In the genomic region with DNA sequence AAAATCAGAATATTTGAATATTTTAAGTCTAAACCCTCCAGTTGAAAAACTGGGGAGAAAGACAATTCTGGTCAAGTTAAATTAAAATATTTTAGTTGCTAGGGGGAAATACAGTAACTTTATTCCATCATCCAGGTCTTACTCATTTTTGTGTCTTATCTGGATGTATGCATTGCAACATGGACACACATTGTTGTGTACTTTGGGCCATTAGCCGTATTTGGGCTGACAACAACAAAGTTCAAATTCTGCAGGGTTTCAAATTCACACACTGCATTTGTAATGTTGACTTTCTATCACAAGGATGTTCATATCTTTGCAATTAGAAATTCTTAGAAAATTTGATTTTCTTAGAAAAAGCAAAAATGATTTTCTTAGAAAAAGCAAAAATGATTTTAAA, we compare ENCODE assay signal across 26 cellular contexts.
A peak's percentile ranks its signal among the peaks of the same experiment; 100 is the strongest.
DNase-seq lines count a peak whose midpoint lies in the region; ATAC-seq, FAIRE-seq and TF ChIP-seq lines count a peak whose summit lies in the region.
"Had no signal": no experiment of that assay in that cellular context is flagged by ENCODE, and none has a peak within 500 bp of the region (broad histone marks: within the 10 kb centered on the region; RNA-seq: fewer than 3 reads in every experiment).

No MANE protein-coding gene starts in this region.

- no peak overlapping the region for H3K4me2 ChIP-seq in K562 (ENCODE audit: insufficient read depth, low read length)
- no peak overlapping the region for H3K4me2 ChIP-seq in HepG2 (ENCODE audit: low read depth, low read length)
- H3K4me2 ChIP-seq: A549, BLaER1 had no signal

- no peaks in the 10 kb centered on the region for H4K20me1 ChIP-seq in K562 (replicated peaks; ENCODE audit: control insufficient read depth, insufficient read depth, low read length)
- H4K20me1 ChIP-seq in HepG2 (ENCODE audit: insufficient read depth, low read length) = no peaks in the 10 kb centered on the region; the same call in 1 of the 2 replicates
- H4K20me1 ChIP-seq: BLaER1 had no signal

- H3K79me2 ChIP-seq in K562 (ENCODE audit: control insufficient read depth, insufficient read depth, low read length) = no peaks in the 10 kb centered on the region
- no peaks in the 10 kb centered on the region for H3K79me2 ChIP-seq in HepG2 (ENCODE audit: insufficient read depth, low read length)

- ATAC-seq in K562 (no peak), HepG2 (peak; percentile 80), right lobe of liver (peak in 3 of 4 donors; percentile 41 to 77 (median 41))
- ATAC-seq: A549, GM12878 had no signal

- H3K27me3 ChIP-seq in K562 (ENCODE audit: control insufficient read depth in 2 of 2, insufficient read depth in 2 of 2, low read length in 2 of 2) (no peaks in the 10 kb centered on the region), HepG2 (ENCODE audit: control insufficient read depth in 1 of 2, insufficient read depth in 2 of 2, low read length in 2 of 2) (no peaks in the 10 kb centered on the region), right lobe of liver (no peaks in the 10 kb centered on the region), sigmoid colon (no peaks in the 10 kb centered on the region), transverse colon (no peaks in the 10 kb centered on the region)
- H3K27me3 ChIP-seq: BE2C, BLaER1 had no signal

- 100% methylated on average over 1 of the region's 1 CpG for WGBS in K562 (ENCODE audit: insufficient coverage, low coverage, missing lambda C conversion rate)
- 17% methylated on average over 1 of the region's 1 CpG for WGBS in HepG2 (ENCODE audit: low lambda C conversion rate)
- 20% methylated on average over 1 of the region's 1 CpG for WGBS in right lobe of liver (ENCODE audit: insufficient coverage, low coverage, low lambda C conversion rate, missing lambda C conversion rate)
- 95 to 96% methylated on average over 1 of the region's 1 CpG for WGBS in sigmoid colon, 2 donors
- WGBS in transverse colon (ENCODE audit: low coverage in 1 of 2), 2 donors = 98 to 100% methylated on average over 1 of the region's 1 CpG

- CTCF ChIA-PET in K562 (lab: Yijun Ruan, JAX; ENCODE audit: low intra/inter-chr PET ratio) (no interaction called here), HepG2 (lab: Yijun Ruan, JAX; ENCODE audit: low intra/inter-chr PET ratio, low total read pairs) (no interaction called here)

- DNase-seq in HuH-7 (ENCODE audit: low spot score) = peak; percentile 11
- DNase-seq in K562 (ENCODE audit: extremely low read depth in 1 of 4, low spot score in 3 of 4) = no peak
- peak; percentile 23 for DNase-seq in HepG2 (ENCODE audit: low spot score)
- no peak for DNase-seq in right lobe of liver
- DNase-seq in sigmoid colon = no peak
- DNase-seq in epidermal melanocyte (ENCODE audit: insufficient read length, low spot score) = no peak
- DNase-seq in transverse colon = no peak
- DNase-seq: BE2C; C1 segment of cervical spinal cord; CD4-positive, alpha-beta memory T cell; CD4-positive, CD25-positive, alpha-beta regulatory T cell; CD8-positive, alpha-beta memory T cell; COR-L47; DMS 273 treated with DMSO at 0.1 percent for 48 hours; DMS153; DMS53; DMS79; DND-41; EL; GDM1 had no signal

- H2AFZ ChIP-seq in K562 (ENCODE audit: low read depth, low read length) = no peak overlapping the region
- no peak overlapping the region for H2AFZ ChIP-seq in HepG2 (ENCODE audit: low read length)

- no peak overlapping the region for H3K4me3 ChIP-seq in K562
- H3K4me3 ChIP-seq in HepG2 (replicated peaks in 1 of 3; ENCODE audit: insufficient read depth in 1 of 3, low read depth in 2 of 3, low read length in 3 of 3) = no peak overlapping the region
- H3K4me3 ChIP-seq in right lobe of liver = no peak overlapping the region
- H3K4me3 ChIP-seq in sigmoid colon = no peak overlapping the region
- H3K4me3 ChIP-seq in transverse colon = no peak overlapping the region
- H3K4me3 ChIP-seq: A549, BLaER1, GM12878 had no signal

- intact Hi-C loops in K562 (cut with micrococcal nuclease) (no loop called here), HepG2 (cut with micrococcal nuclease; ENCODE audit: unreplicated experiment) (no loop called here), right lobe of liver (cut with DNase I) (no loop called here), sigmoid colon (cut with DNase I) (no loop called here), transverse colon (cut with DNase I; ENCODE audit: low total_unique reads) (no loop called here)

- no TSS peak for BruUV-seq in K562 (replicated peaks; lab: Mats Ljungman, UMichigan)
- no TSS peak for BruUV-seq in HepG2 (replicated peaks; lab: Mats Ljungman, UMichigan)

- H3K36me3 ChIP-seq in K562 (ENCODE audit: control insufficient read depth, insufficient read depth, low read length) (no peaks in the 10 kb centered on the region), HepG2 (replicated peaks in 1 of 2; ENCODE audit: control insufficient read depth in 1 of 2, insufficient read depth in 2 of 2, low read length in 2 of 2) (no peaks in the 10 kb centered on the region), right lobe of liver (no peaks in the 10 kb centered on the region), sigmoid colon (no peaks in the 10 kb centered on the region), transverse colon (no peaks in the 10 kb centered on the region)
- H3K36me3 ChIP-seq: BE2C, BLaER1 had no signal

- no peak overlapping the region for H3K9ac ChIP-seq in K562 (ENCODE audit: insufficient read depth in 1 of 2, low read depth in 2 of 2, low read length in 2 of 2)
- H3K9ac ChIP-seq in HepG2 (ENCODE audit: insufficient read depth, low read depth, low read length) = no peak overlapping the region
- H3K9ac ChIP-seq: BLaER1 had no signal

- FAIRE-seq in K562 (lab: Jason Lieb, UNC) (no peak), HepG2 (lab: Jason Lieb, UNC) (no peak)
- FAIRE-seq: A549, GM12878, GM12892, GM18507 had no signal

- H3K4me1 ChIP-seq in K562 (replicated peaks in 1 of 2; ENCODE audit: control insufficient read depth in 2 of 2, insufficient read depth in 2 of 2, low read length in 2 of 2) (no peaks in the 10 kb centered on the region), HepG2 (ENCODE audit: insufficient read depth, low read length) (peaks cover 13% of the 10 kb centered on the region), right lobe of liver (peaks cover 0 to 7% (median 0%) of the 10 kb centered on the region in 4 donors), sigmoid colon (no peaks in the 10 kb centered on the region), transverse colon (no peaks in the 10 kb centered on the region)
- H3K4me1 ChIP-seq: A549, BE2C, BLaER1 had no signal

- no peak for TF ChIP-seq RAD21 in K562 (CRISPR knock-in tag; conservative IDR thresholded peaks at IDR 0.05 in 1 of 2, IDR thresholded peaks at IDR 0.05 in 1 of 2)
- no peak for TF ChIP-seq RAD21 in HepG2 (CRISPR knock-in tag; IDR thresholded peaks at IDR 0.05)

- no peaks in the 10 kb centered on the region for H3K9me3 ChIP-seq in K562 (replicated peaks; ENCODE audit: control insufficient read depth, insufficient read depth, low read depth, low read length)
- H3K9me3 ChIP-seq in HepG2 (ENCODE audit: low read length) = no peaks in the 10 kb centered on the region
- no peaks in the 10 kb centered on the region for H3K9me3 ChIP-seq in right lobe of liver
- H3K9me3 ChIP-seq in sigmoid colon = no peaks in the 10 kb centered on the region
- no peaks in the 10 kb centered on the region for H3K9me3 ChIP-seq in transverse colon
- H3K9me3 ChIP-seq: A549, BE2C, BLaER1 had no signal

- no peak overlapping the region for H3K27ac ChIP-seq in K562 (ENCODE audit: extremely low read depth, low read depth, low read length)
- H3K27ac ChIP-seq in HepG2 (ENCODE audit: extremely low read length, insufficient read depth, low read length) = no peak overlapping the region
- H3K27ac ChIP-seq in right lobe of liver = no peak overlapping the region
- no peak overlapping the region for H3K27ac ChIP-seq in sigmoid colon
- H3K27ac ChIP-seq in transverse colon = no peak overlapping the region
- H3K27ac ChIP-seq: 22Rv1, A549, BLaER1 had no signal

- in situ Hi-C loops in K562 (cut with MboI) (no loop called here), HepG2 (cut with HindIII; ENCODE audit: extremely low pct_ligation_motif_present, low pct_unique_long_range_greater_than_20kb) (no loop called here), transverse colon (cut with MboI; ENCODE audit: low pct_ligation_motif_present in 1 of 4, low pct_unique_long_range_greater_than_20kb in 1 of 4, low sequenced_read_pairs in 3 of 4) (no loop called here)

- TF ChIP-seq POLR2A in K562 (conservative IDR thresholded peaks at IDR 0.05) = no peak
- TF ChIP-seq POLR2A in HepG2 (IDR thresholded peaks at IDR 0.05; ENCODE audit: insufficient read depth in 1 of 2, low read depth in 2 of 2, low read length in 2 of 2) = no peak
- no peak for TF ChIP-seq POLR2A in right lobe of liver (IDR thresholded peaks at IDR 0.05)
- TF ChIP-seq POLR2A in sigmoid colon (IDR thresholded peaks at IDR 0.05) = no peak
- no peak for TF ChIP-seq POLR2A in transverse colon (IDR thresholded peaks at IDR 0.05)

- TF ChIP-seq EP300 in K562 (IDR thresholded peaks at IDR 0.05; ENCODE audit: low read length) = no peak
- peak in 1 of 2 experiments; percentile 52; a peak in 1 of 4 replicates for TF ChIP-seq EP300 in HepG2 (IDR thresholded peaks at IDR 0.05; ENCODE audit: low read depth in 2 of 2, low read length in 2 of 2)
- no peak for TF ChIP-seq EP300 in HepG2 (CRISPR knock-in tag; IDR thresholded peaks at IDR 0.05; ENCODE audit: borderline replicate concordance)
- no peak for TF ChIP-seq EP300 in sigmoid colon (IDR thresholded peaks at IDR 0.05)
- TF ChIP-seq EP300 in transverse colon (IDR thresholded peaks at IDR 0.05; ENCODE audit: low read depth) = no peak

- TF ChIP-seq CTCF in K562 (IDR thresholded peaks at IDR 0.05 in 2 of 3, conservative IDR thresholded peaks at IDR 0.05 in 1 of 3; ENCODE audit: insufficient read depth in 2 of 3, low read depth in 1 of 3, low read length in 3 of 3) (no peak), HepG2 (CRISPR knock-in tag; IDR thresholded peaks at IDR 0.05) (no peak), right lobe of liver (IDR thresholded peaks at IDR 0.05) (no peak), sigmoid colon (IDR thresholded peaks at IDR 0.05) (no peak), transverse colon (IDR thresholded peaks at IDR 0.05) (no peak)

- H3K9me1 ChIP-seq in K562 (ENCODE audit: control insufficient read depth, insufficient read depth, low read length) = no peaks in the 10 kb centered on the region

- POLR2A ChIA-PET in K562 (lab: Yijun Ruan, JAX) = no interaction called here
- POLR2A ChIA-PET in HepG2 (lab: Yijun Ruan, JAX) = no interaction called here

TF ChIP-seq in K562, 482 proteins besides CTCF, POLR2A, EP300 and RAD21:
- TF ChIP-seq ZKSCAN8 (CRISPR knock-in tag; IDR thresholded peaks at IDR 0.05) (no peak), ZNF24 (IDR thresholded peaks at IDR 0.05) (peak; percentile 48; the same call in 1 of the 2 replicates)

TF ChIP-seq in HepG2, 621 proteins besides CTCF, POLR2A, EP300 and RAD21 (continues in another document):
- TF ChIP-seq HNF4G (IDR thresholded peaks at IDR 0.05; ENCODE audit: borderline replicate concordance, low read depth, low read length) = peak; percentile 52; the same call in 1 of the 2 replicates
- no peak for TF ChIP-seq HNF4G (CRISPR knock-in tag; IDR thresholded peaks at IDR 0.05; ENCODE audit: borderline replicate concordance, low read depth)
- TF ChIP-seq ZNF501 (CRISPR knock-in tag; IDR thresholded peaks at IDR 0.05) = no peak

Comparison
In these comparisons a context has a peak if more than half of its experiments do, and no peak if none do; other contexts are left out.
1. DNase-seq: peak in HuH-7 (single experiment) and HepG2 (single experiment); none in K562 (0 of 4), right lobe of liver (0 of 3), sigmoid colon (single experiment), epidermal melanocyte (single experiment) and transverse colon (single experiment).